In genomic region chr5:81019748-81020147, GRCh38 we compare ENCODE assay signal across 1 cellular context.
TF ChIP-seq lines count a peak whose summit lies in the region.

No MANE protein-coding gene starts in this region.

TF ChIP-seq in K562, 482 proteins besides CTCF, POLR2A, EP300 and RAD21:
- 0 out of 2 replicates have a peak, but pooled peaks have one; percentile 12 for TF ChIP-seq SPI1 (IDR thresholded peaks at IDR 0.05; ENCODE audit: borderline replicate concordance, low read depth, low read length)
- TF ChIP-seq RBBP5 (IDR thresholded peaks at IDR 0.05; ENCODE audit: borderline replicate concordance, insufficient read depth, low read length, poor library complexity, severe bottlenecking) = no peak
